Comparison of ENCODE assay signal across 18 cellular contexts in genomic region chr3:182763896-182764295, GRCh38. TPM values are rescaled to one million over a fixed set of nuclear protein-coding genes. Genes with fewer than 3 reads are reported as not detected.
DNase-seq lines count a peak whose midpoint lies in the region; ATAC-seq and TF ChIP-seq lines count a peak whose summit lies in the region.
"Had no signal": no experiment of that assay in that cellular context is flagged by ENCODE, and none has a peak within 500 bp of the region (broad histone marks: within the 10 kb centered on the region; RNA-seq: fewer than 3 reads in every experiment).

No MANE protein-coding gene starts in this region.

- no peak overlapping the region for H3K4me3 Mint-ChIP-seq in GM23338
- H3K4me3 Mint-ChIP-seq: B cell; CD4-positive, alpha-beta T cell; CD8-positive, alpha-beta memory T cell had no signal

- H2AFZ ChIP-seq in GM23338, result peak overlapping the region; percentile 57; the same call in 1 of the 2 replicates
- 0 out of 2 replicates have a peak overlapping the region, but pooled peaks have one; percentile 15 for H2AFZ ChIP-seq in PC-3 (ENCODE audit: low read length)
- H2AFZ ChIP-seq in parathyroid adenoma, result no peak overlapping the region

- WGBS in stomach, 5 donors, result 44 to 77% (median 68%) methylated on average over 2 of the region's 2 CpGs
- 62 to 92% (median 75%) methylated on average over 2 of the region's 2 CpGs for WGBS in spleen, 5 donors
- WGBS in heart right ventricle, 2 donors, result 63 to 78% methylated on average over 2 of the region's 2 CpGs

- H3K4me3 ChIP-seq in GM23338 (no peak overlapping the region), PC-3 (ENCODE audit: low read length) (no peak overlapping the region), parathyroid adenoma (ENCODE audit: low read depth, low read length) (no peak overlapping the region), stomach (no peak overlapping the region), spleen (no peak overlapping the region), heart right ventricle (no peak overlapping the region)
- H3K4me3 ChIP-seq: A549; BLaER1 treated with 17β-estradiol and CSF1 and Interleukin-3, amounts not matched to agents 10 nM and 100 nM had no signal

- no peaks in the 10 kb centered on the region for H4K20me1 ChIP-seq in GM23338 (replicated peaks; ENCODE audit: insufficient read depth)
- no peaks in the 10 kb centered on the region for H4K20me1 ChIP-seq in PC-3 (ENCODE audit: low read length)
- H4K20me1 ChIP-seq: BLaER1 treated with 17β-estradiol and CSF1 and Interleukin-3, amounts not matched to agents 10 nM and 100 nM had no signal

- no peaks in the 10 kb centered on the region for H3K27me3 Mint-ChIP-seq in GM23338 (ENCODE audit: insufficient read depth, low read depth, poor library complexity)

- intact Hi-C loops in PC-3 (cut with micrococcal nuclease) (no loop called here), stomach (cut with DNase I; ENCODE audit: low total_unique reads) (no loop called here), spleen (cut with DNase I; ENCODE audit: low total_unique reads) (no loop called here), heart right ventricle (cut with DNase I) (no loop called here)

- no peaks in the 10 kb centered on the region for H3K4me1 Mint-ChIP-seq in GM23338
- H3K4me1 Mint-ChIP-seq: CD8-positive, alpha-beta memory T cell had no signal

- H3K27ac ChIP-seq in GM23338 (ENCODE audit: low read depth) (no peak overlapping the region), PC-3 (ENCODE audit: low read length) (no peak overlapping the region), parathyroid adenoma (no peak overlapping the region), stomach (peak overlapping the region in 3 of 5 donors; percentile 29 to 49 (median 46)), spleen (no peak overlapping the region), heart right ventricle (no peak overlapping the region)
- H3K27ac ChIP-seq: 22Rv1; A549; BLaER1 treated with 17β-estradiol and CSF1 and Interleukin-3, amounts not matched to agents 10 nM and 100 nM; C4-2B had no signal

- POLR2A ChIA-PET in PC-3 (lab: Charles Lee; ENCODE audit: unreplicated experiment), result no interaction called here

- H3K9me3 ChIP-seq in PC-3 (ENCODE audit: low read length) (no peaks in the 10 kb centered on the region), parathyroid adenoma (ENCODE audit: control insufficient read depth, low read length) (no peaks in the 10 kb centered on the region), stomach (no peaks in the 10 kb centered on the region), spleen (no peaks in the 10 kb centered on the region), heart right ventricle (no peaks in the 10 kb centered on the region)
- H3K9me3 ChIP-seq: A549; BLaER1 treated with 17β-estradiol and CSF1 and Interleukin-3, amounts not matched to agents 10 nM and 100 nM had no signal

- H3K4me1 ChIP-seq in GM23338 (ENCODE audit: insufficient read depth), result no peaks in the 10 kb centered on the region
- no peaks in the 10 kb centered on the region for H3K4me1 ChIP-seq in PC-3 (ENCODE audit: insufficient read depth, low read length)
- no peaks in the 10 kb centered on the region for H3K4me1 ChIP-seq in parathyroid adenoma
- peaks cover 11 to 21% (median 14%) of the 10 kb centered on the region in 4 donors for H3K4me1 ChIP-seq in stomach
- no peaks in the 10 kb centered on the region for H3K4me1 ChIP-seq in spleen
- H3K4me1 ChIP-seq in heart right ventricle, result no peaks in the 10 kb centered on the region
- H3K4me1 ChIP-seq: A549 had no signal

- no peak overlapping the region for H3K27ac Mint-ChIP-seq in GM23338
- H3K27ac Mint-ChIP-seq: B cell; CD4-positive, alpha-beta T cell; CD8-positive, alpha-beta memory T cell had no signal

- CTCF ChIA-PET in PC-3 (lab: Charles Lee), result no interaction called here

- H3K36me3 ChIP-seq in GM23338 (ENCODE audit: insufficient read depth) (no peaks in the 10 kb centered on the region), PC-3 (ENCODE audit: low read depth, low read length) (no peaks in the 10 kb centered on the region), parathyroid adenoma (ENCODE audit: control insufficient read depth, insufficient read depth, low read length) (no peaks in the 10 kb centered on the region), stomach (no peaks in the 10 kb centered on the region), spleen (no peaks in the 10 kb centered on the region), heart right ventricle (no peaks in the 10 kb centered on the region)
- H3K36me3 ChIP-seq: BLaER1 treated with 17β-estradiol and CSF1 and Interleukin-3, amounts not matched to agents 10 nM and 100 nM had no signal

- H3K9ac ChIP-seq in PC-3 (ENCODE audit: low read length), result no peak overlapping the region
- H3K9ac ChIP-seq in parathyroid adenoma, result peak overlapping the region; percentile 19
- H3K9ac ChIP-seq: BLaER1 treated with 17β-estradiol and CSF1 and Interleukin-3, amounts not matched to agents 10 nM and 100 nM had no signal

- H3K9me3 Mint-ChIP-seq in GM23338, result no peaks in the 10 kb centered on the region
- H3K9me3 Mint-ChIP-seq: CD4-positive, alpha-beta T cell; CD8-positive, alpha-beta memory T cell had no signal

- H3K4me2 ChIP-seq in GM23338 (no peak overlapping the region), PC-3 (ENCODE audit: low read length) (no peak overlapping the region), parathyroid adenoma (ENCODE audit: low read length) (no peak overlapping the region)
- H3K4me2 ChIP-seq: A549; BLaER1 treated with 17β-estradiol and CSF1 and Interleukin-3, amounts not matched to agents 10 nM and 100 nM had no signal

- H3K9me2 ChIP-seq in GM23338 (ENCODE audit: insufficient read depth), result no peaks in the 10 kb centered on the region
- H3K9me2 ChIP-seq in PC-3 (replicated peaks; ENCODE audit: low read length), result no peaks in the 10 kb centered on the region

- no peaks in the 10 kb centered on the region for H3F3A ChIP-seq in GM23338 (replicated peaks; ENCODE audit: low read depth)
- no peaks in the 10 kb centered on the region for H3F3A ChIP-seq in PC-3 (ENCODE audit: low read length, unreplicated experiment)

- no TSS peak for BruUV-seq in PC-3 (replicated peaks; lab: Mats Ljungman, UMichigan)

- no peak for TF ChIP-seq EP300 in stomach (IDR thresholded peaks at IDR 0.05)

- H3K36me3 Mint-ChIP-seq in GM23338 (ENCODE audit: low read depth), result no peaks in the 10 kb centered on the region
- H3K36me3 Mint-ChIP-seq: CD8-positive, alpha-beta memory T cell had no signal

- no peak for ATAC-seq in GM23338
- no peak for ATAC-seq in PC-3
- ATAC-seq in GM21360 (IDR thresholded peaks at IDR 0.05; ENCODE audit: unreplicated experiment), result no peak
- ATAC-seq in heart right ventricle, result no peak
- ATAC-seq: A549 had no signal

- no peaks in the 10 kb centered on the region for H3K27me3 ChIP-seq in GM23338 (ENCODE audit: insufficient read depth)
- H3K27me3 ChIP-seq in PC-3 (ENCODE audit: low read length), result no peaks in the 10 kb centered on the region
- no peaks in the 10 kb centered on the region for H3K27me3 ChIP-seq in parathyroid adenoma (ENCODE audit: control insufficient read depth, insufficient read depth, low read length)
- H3K27me3 ChIP-seq in stomach, result no peaks in the 10 kb centered on the region
- H3K27me3 ChIP-seq in spleen (replicated peaks in 1 of 7), result no peaks in the 10 kb centered on the region
- H3K27me3 ChIP-seq in heart right ventricle, result peaks cover 0 to 6% (median 0%) of the 10 kb centered on the region in 7 donors
- H3K27me3 ChIP-seq: BLaER1 treated with 17β-estradiol and CSF1 and Interleukin-3, amounts not matched to agents 10 nM and 100 nM had no signal

- DNase-seq in GM23338 (ENCODE audit: low spot score), result no peak
- no peak for DNase-seq in PC-3
- no peak for DNase-seq in stomach
- DNase-seq in spleen, result no peak
- no peak for DNase-seq in heart right ventricle
- DNase-seq: AML-193; CD4-positive, alpha-beta T cell; CD8-positive, alpha-beta memory T cell; COR-L47; DMS79 treated with DMSO at 0.1 percent for 48 hours; GF-D8 had no signal

- H3K79me2 ChIP-seq in GM23338 (replicated peaks; ENCODE audit: insufficient read depth) (no peaks in the 10 kb centered on the region), PC-3 (ENCODE audit: low read length) (no peaks in the 10 kb centered on the region), parathyroid adenoma (no peaks in the 10 kb centered on the region)

- TF ChIP-seq POLR2A in stomach (IDR thresholded peaks at IDR 0.05) (no peak), spleen (IDR thresholded peaks at IDR 0.05) (no peak)

- no peak for TF ChIP-seq CTCF in GM23338 (conservative IDR thresholded peaks at IDR 0.05; ENCODE audit: low read depth in 2 of 2)
- TF ChIP-seq CTCF in PC-3 (conservative IDR thresholded peaks at IDR 0.05; ENCODE audit: low read depth, low read length), result no peak
- TF ChIP-seq CTCF in parathyroid adenoma (IDR thresholded peaks at IDR 0.05), result no peak
- no peak for TF ChIP-seq CTCF in stomach (IDR thresholded peaks at IDR 0.05)
- no peak for TF ChIP-seq CTCF in spleen (IDR thresholded peaks at IDR 0.05 in 8 of 11, conservative IDR thresholded peaks at IDR 0.05 in 3 of 11)
- TF ChIP-seq CTCF in heart right ventricle (IDR thresholded peaks at IDR 0.05), result no peak

TF ChIP-seq in GM23338, 12 proteins besides CTCF, POLR2A, EP300 and RAD21:
- TF ChIP-seq ZNF114 (CRISPR knock-in tag; IDR thresholded peaks at IDR 0.05) (no peak), NANOG (IDR thresholded peaks at IDR 0.05; ENCODE audit: borderline replicate concordance) (no peak), EZH2 (IDR thresholded peaks at IDR 0.05; ENCODE audit: low read depth, unreplicated experiment) (no peak)

RNA-seq across cellular contexts. Expression of gene ATP11B, which starts 29.4 kb away (rescaled TPM):
- total RNA-seq in GM23338 (2014; rRNA removed; shearing (Covaris generic)), result 24.7 and 30.6 TPM in 2 replicates
- polyA plus RNA-seq in GM23338 (2016; fragmentation: Nextera tagmentation; extraction: Ambion mirVana) (5.8 and 6.0 TPM in 2 replicates), stomach (10 to 100 TPM in 2 of 3 donors, 1 to 10 TPM in 1; 9.6 to 12.2 (median 10.2) TPM), spleen (1 to 10 TPM; 7.2 to 9.0 (median 9.0) TPM), heart right ventricle (1 to 10 TPM; 5.3 to 6.6 TPM)
- total RNA-seq in PC-3 (2014; rRNA removed) (48.8 and 56.2 TPM in 2 replicates), stomach (100 to 1,000 TPM in 4 of 5 donors, 10 to 100 TPM in 1; 83.0 to 449 (median 167) TPM), spleen (100 to 1,000 TPM in 4 of 7 donors, 10 to 100 TPM in 3; 82.7 to 165 (median 101) TPM), heart right ventricle (10 to 100 TPM; 29.4 to 47.8 (median 38.1) TPM)

Comparison
In these comparisons a context has a peak if more than half of its experiments do, and no peak if none do; other contexts are left out.
1. H3K27ac ChIP-seq: peak in stomach (3 of 5); none in GM23338 (single experiment), PC-3 (single experiment), parathyroid adenoma (single experiment), spleen (0 of 8) and heart right ventricle (0 of 10).